1 cellular context compared by ENCODE assay signal in genomic region chr6:18323935-18324707, GRCh38.
TF ChIP-seq lines count a peak whose summit lies in the region.

No MANE protein-coding gene starts in this region.

TF ChIP-seq in GM23338, 12 proteins besides CTCF, POLR2A, EP300 and RAD21 (continued from another document):
- no peak for TF ChIP-seq REST (IDR thresholded peaks at IDR 0.05; ENCODE audit: unreplicated experiment)
- no peak for TF ChIP-seq ZNF331 (CRISPR knock-in tag; IDR thresholded peaks at IDR 0.05; ENCODE audit: low read depth)
- TF ChIP-seq ZNF114 (CRISPR knock-in tag; IDR thresholded peaks at IDR 0.05), result no peak
- no peak for TF ChIP-seq STAT1 (IDR thresholded peaks at IDR 0.05; ENCODE audit: unreplicated experiment)
